In the genomic region with DNA sequence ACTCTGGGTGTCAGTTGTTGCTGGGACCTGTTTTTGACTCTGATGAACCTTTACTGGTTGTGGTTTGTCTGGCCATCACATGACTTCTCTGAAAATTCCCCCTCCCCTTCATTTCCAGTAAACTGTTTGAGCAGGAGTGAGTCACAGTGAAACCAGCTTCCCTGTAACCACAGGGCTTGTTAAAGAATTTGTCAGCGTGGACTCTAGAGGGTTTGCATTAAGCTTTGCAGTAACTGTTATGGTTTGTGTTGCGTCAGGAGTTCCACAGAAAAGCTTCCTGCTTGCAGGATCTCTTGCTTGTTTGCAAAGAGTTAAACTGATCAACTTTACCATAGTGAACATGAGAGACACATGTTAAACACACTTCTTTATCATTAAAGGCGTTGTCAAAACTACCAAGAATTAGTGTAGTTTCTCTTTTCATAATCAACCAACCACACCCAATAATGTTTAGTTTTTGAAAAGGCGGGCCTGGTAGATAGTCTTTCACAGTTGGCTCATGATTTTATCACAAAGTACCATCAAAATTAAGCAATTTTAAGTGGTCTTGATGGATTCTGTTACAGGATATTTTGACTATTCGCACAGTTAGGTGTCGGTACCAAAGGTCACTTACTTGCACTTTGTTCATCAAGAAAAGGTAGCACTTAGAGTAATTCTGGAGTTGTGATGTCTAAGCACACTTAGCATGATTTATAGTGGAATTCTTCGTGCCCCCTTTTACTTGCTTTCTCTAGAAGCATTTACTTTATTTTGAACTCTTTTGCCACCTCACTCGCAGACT, we compare ENCODE assay signal across 8 cellular contexts.
DNase-seq lines count a peak whose midpoint lies in the region; ATAC-seq and TF ChIP-seq lines count a peak whose summit lies in the region.

No MANE protein-coding gene starts in this region.

- peaks cover 0 to 2% of the 10 kb centered on the region in 2 donors for H3K9me3 Mint-ChIP-seq in activated naive CD4-positive, alpha-beta T cell treated with anti-CD3 and anti-CD28 coated beads, Interleukin-2, amount 50 U/mL, for 72 hours

- 54 to 67% (median 61%) methylated on average over 8 of the region's 8 CpGs for WGBS in heart left ventricle, 4 donors

- no peaks in the 10 kb centered on the region for H3K27me3 ChIP-seq in SJCRH30
- H3K27me3 ChIP-seq in heart left ventricle, result no peaks in the 10 kb centered on the region

- H3K4me1 ChIP-seq in SJCRH30 (peaks cover 33% of the 10 kb centered on the region), heart left ventricle (peaks cover 5 to 86% (median 31%) of the 10 kb centered on the region in 12 donors)

- 0 out of 2 replicates have a peak overlapping the region, but pooled peaks have one; percentile 11 for H3K4me3 ChIP-seq in SJCRH30
- peak overlapping the region in 7 of 12 donors; percentile 2 to 42 (median 19) for H3K4me3 ChIP-seq in heart left ventricle
- no peak overlapping the region for H3K4me3 ChIP-seq in retinal pigment epithelial cell (ENCODE audit: low read length)

- H3K9me3 ChIP-seq in SJCRH30 (replicated peaks), result no peaks in the 10 kb centered on the region
- no peaks in the 10 kb centered on the region for H3K9me3 ChIP-seq in heart left ventricle

- no peak for TF ChIP-seq CTCF in heart left ventricle (IDR thresholded peaks at IDR 0.05)
- no peak for TF ChIP-seq CTCF in retinal pigment epithelial cell (conservative IDR thresholded peaks at IDR 0.05; ENCODE audit: low read depth, low read length)

- TF ChIP-seq POLR2A in heart left ventricle (IDR thresholded peaks at IDR 0.05), result peak in 1 of 2 donors; percentile 21

- H3K27ac Mint-ChIP-seq in activated naive CD4-positive, alpha-beta T cell treated with anti-CD3 and anti-CD28 coated beads, Interleukin-2, amount 50 U/mL, for 72 hours, result peak overlapping the region; percentile 99 to 100

- DNase-seq in DMS153 (lab: John Stamatoyannopoulos, UW), result peak; percentile 95
- DNase-seq in HPDE6-E6E7 (ENCODE audit: extremely low spot score), result peak; percentile 69
- DNase-seq in SJCRH30, result peak; percentile 77 to 92
- peak; percentile 70 to 84 for DNase-seq in activated naive CD4-positive, alpha-beta T cell treated with anti-CD3 and anti-CD28 coated beads, Interleukin-2, amount 50 U/mL, for 72 hours (ENCODE audit: low spot score in 2 of 2)
- DNase-seq in heart left ventricle, result peak in 3 of 5 donors; percentile 49 to 58 (median 52)
- DNase-seq in retinal pigment epithelial cell (ENCODE audit: low read depth), result peak; percentile 100
- no peak for DNase-seq in NCI-H446 treated with DMSO at 0.1 percent for 48 hours (lab: John Stamatoyannopoulos, UW)

- H3K27ac ChIP-seq in SJCRH30 (peak overlapping the region; percentile 55), heart left ventricle (peak overlapping the region; percentile 14 to 97 (median 70))

- H3K36me3 ChIP-seq in SJCRH30 (no peaks in the 10 kb centered on the region), heart left ventricle (no peaks in the 10 kb centered on the region)

- peaks cover 9 to 32% of the 10 kb centered on the region in 2 donors for H3K36me3 Mint-ChIP-seq in activated naive CD4-positive, alpha-beta T cell treated with anti-CD3 and anti-CD28 coated beads, Interleukin-2, amount 50 U/mL, for 72 hours

- intact Hi-C loops in heart left ventricle (cut with DNase I), result loop anchor here in 4 of 10 donors (5.0 to 10.0 kb wide), 3 partner anchors 41 to 51 kb away; no protein-coding TSS in a partner anchor

- ATAC-seq in GM21360 (IDR thresholded peaks at IDR 0.05; ENCODE audit: unreplicated experiment) (peak; percentile 88), heart left ventricle (peak; percentile 62 to 96 (median 92))
- ATAC-seq in activated naive CD4-positive, alpha-beta T cell treated with anti-CD3 and anti-CD28 coated beads, Interleukin-2, amount 50 U/mL, for 72 hours, result peak; percentile 84 to 90
